8 cellular contexts compared by ENCODE assay signal in the genomic region with DNA sequence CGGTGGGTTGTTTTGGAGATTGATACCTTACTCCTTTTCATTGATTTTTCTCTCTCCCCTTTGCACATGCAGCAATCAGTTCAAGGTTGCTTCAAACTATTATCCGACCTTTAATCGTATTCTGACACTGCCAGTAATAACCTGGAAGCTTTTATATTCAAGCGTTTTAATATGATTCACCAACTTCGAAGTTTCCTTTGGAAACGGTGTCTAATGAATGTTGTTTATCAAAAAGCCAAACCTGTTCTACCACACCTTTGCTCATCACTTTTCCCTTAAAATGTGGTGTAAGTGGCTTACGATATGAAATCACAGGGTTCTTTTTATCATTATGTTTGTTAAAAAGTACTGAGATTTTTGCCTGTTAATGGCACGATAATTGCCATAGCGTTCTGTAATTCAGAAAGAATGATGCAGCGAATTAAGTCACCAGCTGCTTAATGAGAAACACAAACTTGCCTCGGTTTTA. TPM values are rescaled to one million over a fixed set of nuclear protein-coding genes. Genes with fewer than 3 reads are reported as not detected.
DNase-seq lines count a peak whose midpoint lies in the region; ATAC-seq and TF ChIP-seq lines count a peak whose summit lies in the region.

No MANE protein-coding gene starts in this region.

- H3K9me3 ChIP-seq in OCI-LY3 (ENCODE audit: insufficient read depth, low read length) = no peaks in the 10 kb centered on the region
- no peaks in the 10 kb centered on the region for H3K9me3 ChIP-seq in osteoblast (ENCODE audit: low read depth, low read length)

- no peaks in the 10 kb centered on the region for H3K36me3 ChIP-seq in OCI-LY3 (replicated peaks; ENCODE audit: low read depth, low read length)
- no peaks in the 10 kb centered on the region for H3K36me3 ChIP-seq in osteoblast (ENCODE audit: insufficient read depth, low read length)

- H3K4me1 ChIP-seq in OCI-LY3 (ENCODE audit: low read length) (peaks cover 14% of the 10 kb centered on the region; the same call in 1 of the 2 replicates), osteoblast (ENCODE audit: insufficient read depth, low read length) (peaks cover 26% of the 10 kb centered on the region)

- H3K27ac ChIP-seq in OCI-LY3 (ENCODE audit: low read length) = no peak overlapping the region
- peak overlapping the region; percentile 91 for H3K27ac ChIP-seq in epithelial cell of prostate
- peak overlapping the region; percentile 78 for H3K27ac ChIP-seq in osteoblast (ENCODE audit: low read depth, low read length)

- H3K4me2 ChIP-seq in OCI-LY3 (ENCODE audit: low read length) (peak overlapping the region; percentile 88), osteoblast (ENCODE audit: insufficient read depth, low read length) (peak overlapping the region; percentile 75)

- peak overlapping the region; percentile 98 for H3K4me3 ChIP-seq in GM12865 (ENCODE audit: low read depth, low read length)
- peak overlapping the region; percentile 91 for H3K4me3 ChIP-seq in OCI-LY3 (ENCODE audit: low read length)
- peak overlapping the region; percentile 93 for H3K4me3 ChIP-seq in osteoblast (ENCODE audit: insufficient read depth, low read length)

- no peak overlapping the region for H2AFZ ChIP-seq in OCI-LY3 (ENCODE audit: low read depth, low read length)
- peak overlapping the region; percentile 15 for H2AFZ ChIP-seq in osteoblast (ENCODE audit: low read length)

- H3K27me3 ChIP-seq in OCI-LY3 (ENCODE audit: low read depth, low read length) (no peaks in the 10 kb centered on the region), osteoblast (ENCODE audit: insufficient read depth, low read length) (no peaks in the 10 kb centered on the region)

- peak overlapping the region; percentile 71; the same call in 1 of the 2 replicates for H3K9ac ChIP-seq in OCI-LY3 (ENCODE audit: low read length)

- no peak for TF ChIP-seq CTCF in GM12865 (IDR thresholded peaks at IDR 0.05; ENCODE audit: insufficient read depth, low read depth, low read length, missing control alignments)
- TF ChIP-seq CTCF in OCI-LY3 (IDR thresholded peaks at IDR 0.05; ENCODE audit: low read depth, low read length) = no peak
- TF ChIP-seq CTCF in osteoblast (IDR thresholded peaks at IDR 0.05; ENCODE audit: extremely low read depth, low read depth, low read length) = no peak

- no peak for ATAC-seq in GM19351 (IDR thresholded peaks at IDR 0.05; ENCODE audit: unreplicated experiment)

- H3K79me2 ChIP-seq in OCI-LY3 (ENCODE audit: low read length) (peaks cover 9% of the 10 kb centered on the region), osteoblast (ENCODE audit: insufficient read depth, low read length) (peaks cover 71% of the 10 kb centered on the region)

- DNase-seq in GM12865 (ENCODE audit: low read depth) (no peak), epithelial cell of prostate (ENCODE audit: low read depth, low spot score) (no peak), osteoblast (ENCODE audit: insufficient read length, low spot score, missing footprints) (peak; percentile 14), putamen (ENCODE audit: low spot score) (no peak), 8988T (no peak)
- DNase-seq in stimulated activated CD4-positive, alpha-beta T cell treated with anti-CD3 and anti-CD28 coated beads, Interleukin-4, amount 100 ng/mL, for 1 hour = no peak

- H4K20me1 ChIP-seq in OCI-LY3 (ENCODE audit: insufficient read depth, low read length) = no peaks in the 10 kb centered on the region
- H4K20me1 ChIP-seq in osteoblast (ENCODE audit: insufficient read depth, low read length) = peaks cover 13% of the 10 kb centered on the region

RNA-seq across cellular contexts. Expression of a gene that starts 0.7 kb away (rescaled TPM):
- 120 and 144 TPM in 2 replicates for total RNA-seq in osteoblast
